Comparison of ENCODE assay signal across 29 cellular contexts in genomic region chr20:44574372-44574771, GRCh38. TPM values are rescaled to one million over a fixed set of nuclear protein-coding genes. Genes with fewer than 3 reads are reported as not detected.
DNase-seq lines count a peak whose midpoint lies in the region; ATAC-seq and TF ChIP-seq lines count a peak whose summit lies in the region.
"Had no signal": no experiment of that assay in that cellular context is flagged by ENCODE, and none has a peak within 500 bp of the region (broad histone marks: within the 10 kb centered on the region; RNA-seq: fewer than 3 reads in every experiment).

No MANE protein-coding gene starts in this region.

- peaks cover 5% of the 10 kb centered on the region; the same call in 1 of the 2 replicates for H3K27me3 Mint-ChIP-seq in HFFc6 (ENCODE audit: insufficient read depth)
- no peaks in the 10 kb centered on the region for H3K27me3 Mint-ChIP-seq in mesothelial cell of epicardium (ENCODE audit: low read depth)
- H3K27me3 Mint-ChIP-seq: activated naive CD4-positive, alpha-beta T cell treated with anti-CD3 and anti-CD28 coated beads, Interleukin-2, amount 10 ng/mL, durations not matched to agents 7 days and 5 days; stimulated activated naive CD8-positive, alpha-beta T cell treated with anti-CD3 and anti-CD28 coated beads, Interleukin-15, Interleukin-2, amounts not matched to agents 100 ng/mL and 50 ng/mL, for 24 hours had no signal

- H3K9me3 Mint-ChIP-seq in HFFc6: peaks cover 9% of the 10 kb centered on the region; the same call in 1 of the 2 replicates
- peaks cover 4% of the 10 kb centered on the region for H3K9me3 Mint-ChIP-seq in mesothelial cell of epicardium
- H3K9me3 Mint-ChIP-seq: activated naive CD4-positive, alpha-beta T cell treated with anti-CD3 and anti-CD28 coated beads, Interleukin-2, amount 10 ng/mL, durations not matched to agents 7 days and 5 days; CD8-positive, alpha-beta memory T cell; natural killer cell; stimulated activated naive CD8-positive, alpha-beta T cell treated with anti-CD3 and anti-CD28 coated beads, Interleukin-15, Interleukin-2, amounts not matched to agents 100 ng/mL and 50 ng/mL, for 24 hours had no signal

- H3K27me3 ChIP-seq in smooth muscle cell (ENCODE audit: low read depth): no peaks in the 10 kb centered on the region
- H3K27me3 ChIP-seq: adrenal gland, body of pancreas, Peyer's patch, spleen had no signal

- no peak overlapping the region for H3K4me3 Mint-ChIP-seq in HFFc6
- H3K4me3 Mint-ChIP-seq in mesothelial cell of epicardium: no peak overlapping the region
- H3K4me3 Mint-ChIP-seq: activated CD4-positive, alpha-beta T cell treated with anti-CD3 and anti-CD28 coated beads for 36 hours; activated CD8-positive, alpha-beta T cell treated with anti-CD3 and anti-CD28 coated beads, Interleukin-2, amount 10 ng/mL, durations not matched to agents 7 days and 5 days; activated naive CD4-positive, alpha-beta T cell treated with anti-CD3 and anti-CD28 coated beads, Interleukin-2, amount 10 ng/mL, durations not matched to agents 7 days and 5 days; CD8-positive, alpha-beta memory T cell; natural killer cell; stimulated activated naive CD8-positive, alpha-beta T cell treated with anti-CD3 and anti-CD28 coated beads, Interleukin-15, Interleukin-2, amounts not matched to agents 100 ng/mL and 50 ng/mL, for 24 hours had no signal

- H3K4me3 ChIP-seq in SK-N-MC (0 out of 2 replicates have a peak overlapping the region, but pooled peaks have one; percentile 13), smooth muscle cell (no peak overlapping the region)
- H3K4me3 ChIP-seq: adrenal gland, body of pancreas, Peyer's patch, spleen had no signal

- no peak overlapping the region for H2AFZ ChIP-seq in smooth muscle cell (ENCODE audit: low read depth)

- peaks cover 12% of the 10 kb centered on the region for H3K4me1 ChIP-seq in smooth muscle cell (ENCODE audit: low read depth)
- H3K4me1 ChIP-seq: body of pancreas had no signal

- H3K4me1 Mint-ChIP-seq in HFFc6 (ENCODE audit: low read depth): peaks cover 77% of the 10 kb centered on the region
- peaks cover 38% of the 10 kb centered on the region for H3K4me1 Mint-ChIP-seq in mesothelial cell of epicardium

- no peak for ATAC-seq in GM21526 (IDR thresholded peaks at IDR 0.05; ENCODE audit: low FRiP score, unreplicated experiment)
- ATAC-seq: activated CD4-positive, alpha-beta T cell treated with anti-CD3 and anti-CD28 coated beads for 36 hours; activated CD8-positive, alpha-beta T cell treated with anti-CD3 and anti-CD28 coated beads, Interleukin-2, amount 10 ng/mL, durations not matched to agents 7 days and 5 days; body of pancreas; HepG2; natural killer cell had no signal

- H3K36me3 ChIP-seq in SK-N-MC (ENCODE audit: insufficient read depth, low read length) (no peaks in the 10 kb centered on the region), smooth muscle cell (ENCODE audit: low read depth) (no peaks in the 10 kb centered on the region)
- H3K36me3 ChIP-seq: adrenal gland, Peyer's patch, spleen had no signal

- no peak overlapping the region for H3K4me2 ChIP-seq in smooth muscle cell

- peaks cover 46% of the 10 kb centered on the region for H3F3A ChIP-seq in smooth muscle cell (ENCODE audit: low read depth)

- peaks cover 25% of the 10 kb centered on the region for H3K79me2 ChIP-seq in smooth muscle cell (ENCODE audit: low read depth)

- H3K9me3 ChIP-seq in SK-N-MC (ENCODE audit: low read depth, low read length) (no peaks in the 10 kb centered on the region), smooth muscle cell (replicated peaks; ENCODE audit: low read depth) (no peaks in the 10 kb centered on the region)
- H3K9me3 ChIP-seq: adrenal gland, body of pancreas, Peyer's patch, spleen had no signal

- no peaks in the 10 kb centered on the region for H4K20me1 ChIP-seq in smooth muscle cell (ENCODE audit: low read depth)

- 97% methylated on average over 4 of the region's 4 CpGs for WGBS in smooth muscle cell (ENCODE audit: low lambda C conversion rate)

- H3K27ac Mint-ChIP-seq in HFFc6 (peak overlapping the region; percentile 98; the same call in 1 of the 2 replicates), mesothelial cell of epicardium (peak overlapping the region; percentile 97)
- H3K27ac Mint-ChIP-seq: activated CD4-positive, alpha-beta T cell treated with anti-CD3 and anti-CD28 coated beads for 36 hours; activated CD8-positive, alpha-beta T cell treated with anti-CD3 and anti-CD28 coated beads, Interleukin-2, amount 10 ng/mL, durations not matched to agents 7 days and 5 days; activated naive CD4-positive, alpha-beta T cell treated with anti-CD3 and anti-CD28 coated beads, Interleukin-2, amount 10 ng/mL, durations not matched to agents 7 days and 5 days; CD8-positive, alpha-beta memory T cell; natural killer cell; stimulated activated naive CD8-positive, alpha-beta T cell treated with anti-CD3 and anti-CD28 coated beads, Interleukin-15, Interleukin-2, amounts not matched to agents 100 ng/mL and 50 ng/mL, for 24 hours had no signal

- peak overlapping the region; percentile 100 for H3K27ac ChIP-seq in SK-N-MC
- H3K27ac ChIP-seq in smooth muscle cell (ENCODE audit: low read depth): peak overlapping the region; percentile 99
- H3K27ac ChIP-seq: body of pancreas had no signal

- H3K9ac ChIP-seq in SK-N-MC (ENCODE audit: insufficient read length) (peak overlapping the region; percentile 51), smooth muscle cell (ENCODE audit: low read depth) (no peak overlapping the region)

- DNase-seq in HFFc6: no peak
- DNase-seq in SK-N-MC (ENCODE audit: low read depth, low spot score): no peak
- no peak for DNase-seq in mesothelial cell of epicardium (ENCODE audit: low spot score in 2 of 2, unreplicated experiment in 2 of 2)
- no peak for DNase-seq in smooth muscle cell (lab: John Stamatoyannopoulos, UW; ENCODE audit: unreplicated experiment)
- DNase-seq in amniotic stem cell (lab: John Stamatoyannopoulos, UW): no peak
- DNase-seq in NCI-H1694 (lab: John Stamatoyannopoulos, UW): no peak
- DNase-seq in SW 1271 (lab: John Stamatoyannopoulos, UW): no peak
- DNase-seq: activated CD4-positive, alpha-beta T cell treated with anti-CD3 and anti-CD28 coated beads for 36 hours; activated CD8-positive, alpha-beta T cell treated with anti-CD3 and anti-CD28 coated beads, Interleukin-2, amount 10 ng/mL, durations not matched to agents 7 days and 5 days; activated naive CD4-positive, alpha-beta T cell treated with anti-CD3 and anti-CD28 coated beads, Interleukin-2, amount 10 ng/mL, durations not matched to agents 7 days and 5 days; adrenal gland; body of pancreas; CD8-positive, alpha-beta memory T cell; GOT3; Kasumi-1; midbrain; natural killer cell; NCI-H1436; NCI-H2081 treated with DMSO at 0.1 percent for 48 hours; Peyer's patch; retina; SHP77; spleen; stimulated activated CD4-positive, alpha-beta T cell treated with anti-CD3 and anti-CD28 coated beads, Interleukin-2, amount 100 ng/mL, for 24 hours; stimulated activated CD8-positive, alpha-beta memory T cell treated with anti-CD3 and anti-CD28 coated beads, Interleukin-4, amount 100 ng/mL, for 48 hours; T-helper 9 cell had no signal

- peaks cover 11% of the 10 kb centered on the region for H3K36me3 Mint-ChIP-seq in HFFc6 (ENCODE audit: low read depth)
- peaks cover 3% of the 10 kb centered on the region for H3K36me3 Mint-ChIP-seq in mesothelial cell of epicardium
- H3K36me3 Mint-ChIP-seq: activated naive CD4-positive, alpha-beta T cell treated with anti-CD3 and anti-CD28 coated beads, Interleukin-2, amount 10 ng/mL, durations not matched to agents 7 days and 5 days; CD8-positive, alpha-beta memory T cell; natural killer cell had no signal

- TF ChIP-seq CTCF in HFFc6 (IDR thresholded peaks at IDR 0.05) (no peak), mesothelial cell of epicardium (IDR thresholded peaks at IDR 0.05; ENCODE audit: unreplicated experiment) (no peak), smooth muscle cell (IDR thresholded peaks at IDR 0.05; ENCODE audit: borderline replicate concordance, insufficient read depth, poor library complexity, severe bottlenecking) (no peak)

RNA-seq across cellular contexts. Expression of gene PKIG, which starts 8.0 kb away (rescaled TPM):
- 10 to 100 TPM; 35.5 to 57.6 (median 52.0) TPM for total RNA-seq in HFFc6 (2021; fragmentation: NEBNext Ultra II Directional; extraction: Animal tissue kit (Norgen Biotek cat#: 25700))
- total RNA-seq in mesothelial cell of epicardium (50.4 to 59.1 TPM (median 51.6 TPM) in 3 replicates), smooth muscle cell (81.4 and 86.1 TPM in 2 replicates)
- polyA plus RNA-seq in smooth muscle cell: 67.5 and 68.9 TPM in 2 replicates

RNA-seq across cellular contexts. Expression of gene SERINC3, which starts 52.5 kb away (rescaled TPM):
- 100 to 1,000 TPM; 161 to 219 (median 188) TPM for total RNA-seq in HFFc6 (2021; fragmentation: NEBNext Ultra II Directional; extraction: Animal tissue kit (Norgen Biotek cat#: 25700))
- 42.0 to 45.0 TPM (median 42.9 TPM) in 3 replicates for total RNA-seq in mesothelial cell of epicardium
- 84.9 and 96.0 TPM in 2 replicates for total RNA-seq in smooth muscle cell
- polyA plus RNA-seq in smooth muscle cell: 99.5 and 106 TPM in 2 replicates
